Comparison of ENCODE assay signal across 1 cellular context in the genomic region with DNA sequence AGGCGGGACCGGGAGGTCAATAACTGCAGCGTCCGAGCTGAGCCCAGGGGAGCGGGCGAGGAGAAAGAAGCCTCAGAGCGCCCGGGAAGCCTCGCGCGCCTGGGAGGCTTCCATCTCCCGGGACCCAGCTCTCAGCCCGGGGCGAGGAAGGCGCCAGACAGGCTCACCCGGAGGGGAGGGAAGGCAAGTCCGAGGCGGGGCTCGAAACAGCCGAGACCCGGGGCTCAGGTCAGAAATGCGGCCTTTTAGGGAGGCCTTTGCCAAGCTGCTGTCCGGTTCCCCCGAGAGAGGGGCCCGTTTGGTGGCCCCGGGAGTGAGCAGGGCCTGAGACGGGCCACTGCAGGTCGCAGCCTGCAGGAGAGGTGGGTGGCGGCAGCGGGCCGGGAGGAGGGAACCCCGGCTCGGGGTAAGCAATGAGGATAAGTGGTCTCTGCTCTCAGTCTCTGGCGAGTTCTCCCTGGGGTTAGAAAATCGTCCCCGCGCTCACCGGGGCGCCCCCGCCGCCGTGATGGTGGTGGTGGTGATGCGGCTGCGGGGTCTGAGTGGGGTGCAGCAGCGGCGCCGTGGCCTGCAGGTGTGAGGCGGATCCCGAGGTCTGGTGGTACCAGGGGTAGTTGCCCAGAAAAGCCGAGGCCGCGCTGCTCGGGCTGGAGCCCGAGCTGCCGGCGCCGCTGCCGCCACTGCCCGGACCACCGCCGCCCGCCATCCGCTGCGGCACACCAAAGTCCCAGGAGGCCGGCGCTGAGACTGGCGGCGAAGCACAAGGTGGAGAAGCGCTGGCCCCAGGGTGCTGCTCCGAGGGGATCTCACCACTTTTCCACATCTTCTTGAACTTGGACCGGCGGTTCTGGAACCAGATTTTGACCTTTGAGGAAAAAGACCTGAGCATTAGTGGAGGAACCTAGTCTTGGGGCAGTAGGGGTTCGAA.
A peak's percentile ranks its signal among the peaks of the same experiment; 100 is the strongest.
TF ChIP-seq lines count a peak whose summit lies in the region.

No MANE protein-coding gene starts in this region.

TF ChIP-seq in H1, 55 proteins besides CTCF, POLR2A, EP300 and RAD21:
- TF ChIP-seq KDM1A (IDR thresholded peaks at IDR 0.05; ENCODE audit: borderline replicate concordance, low read length) (no peak), KDM5A (IDR thresholded peaks at IDR 0.05; ENCODE audit: low read length) (no peak), CBX8 (IDR thresholded peaks at IDR 0.05; ENCODE audit: borderline replicate concordance, low read depth, low read length) (peak; percentile 76; the same call in 1 of the 2 replicates), CBX5 (IDR thresholded peaks at IDR 0.05; ENCODE audit: low read depth, low read length) (no peak), EGR1 (IDR thresholded peaks at IDR 0.05; ENCODE audit: borderline replicate concordance, low read depth, low read length) (no peak), EZH2 (IDR thresholded peaks at IDR 0.05; ENCODE audit: low read depth, low read length, severe bottlenecking) (peak; percentile 96), SUZ12 (IDR thresholded peaks at IDR 0.05; ENCODE audit: low read length) (peak; percentile 95), SP2 (IDR thresholded peaks at IDR 0.05; ENCODE audit: low read length) (no peak), RNF2 (IDR thresholded peaks at IDR 0.05; ENCODE audit: borderline replicate concordance, low read depth, low read length, missing control alignments, poor library complexity, severe bottlenecking) (peak; percentile 96), SIX5 (IDR thresholded peaks at IDR 0.05; ENCODE audit: low read depth, low read length) (no peak), SP4 (IDR thresholded peaks at IDR 0.05; ENCODE audit: low read length) (no peak), KDM4A (IDR thresholded peaks at IDR 0.05; ENCODE audit: low read depth, low read length, severe bottlenecking) (peak; percentile 29), ASH2L (IDR thresholded peaks at IDR 0.05; ENCODE audit: low read length) (no peak), CHD2 (IDR thresholded peaks at IDR 0.05; ENCODE audit: low read length) (no peak), SIN3A (conservative IDR thresholded peaks at IDR 0.05 in 1 of 2, IDR thresholded peaks at IDR 0.05 in 1 of 2; ENCODE audit: low read depth in 1 of 2, low read length in 2 of 2) (no peak), CTBP2 (IDR thresholded peaks at IDR 0.05; ENCODE audit: borderline replicate concordance, insufficient read depth, insufficient read length, low read length) (no peak)
- TF ChIP-seq, protein P1, sequence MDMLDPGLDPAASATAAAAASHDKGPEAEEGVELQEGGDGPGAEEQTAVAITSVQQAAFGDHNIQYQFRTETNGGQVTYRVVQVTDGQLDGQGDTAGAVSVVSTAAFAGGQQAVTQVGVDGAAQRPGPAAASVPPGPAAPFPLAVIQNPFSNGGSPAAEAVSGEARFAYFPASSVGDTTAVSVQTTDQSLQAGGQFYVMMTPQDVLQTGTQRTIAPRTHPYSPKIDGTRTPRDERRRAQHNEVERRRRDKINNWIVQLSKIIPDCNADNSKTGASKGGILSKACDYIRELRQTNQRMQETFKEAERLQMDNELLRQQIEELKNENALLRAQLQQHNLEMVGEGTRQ (IDR thresholded peaks at IDR 0.05; ENCODE audit: low read length) = no peak
TF ChIP-seq in H1: peak in this region for 5.
